In genomic region chr17:63827002-63827800, GRCh38 we compare ENCODE assay signal across 8 cellular contexts. TPM values are rescaled to one million over a fixed set of nuclear protein-coding genes. Genes with fewer than 3 reads are reported as not detected.
DNase-seq lines count a peak whose midpoint lies in the region; ATAC-seq, FAIRE-seq and TF ChIP-seq lines count a peak whose summit lies in the region.

A gene with protein sequence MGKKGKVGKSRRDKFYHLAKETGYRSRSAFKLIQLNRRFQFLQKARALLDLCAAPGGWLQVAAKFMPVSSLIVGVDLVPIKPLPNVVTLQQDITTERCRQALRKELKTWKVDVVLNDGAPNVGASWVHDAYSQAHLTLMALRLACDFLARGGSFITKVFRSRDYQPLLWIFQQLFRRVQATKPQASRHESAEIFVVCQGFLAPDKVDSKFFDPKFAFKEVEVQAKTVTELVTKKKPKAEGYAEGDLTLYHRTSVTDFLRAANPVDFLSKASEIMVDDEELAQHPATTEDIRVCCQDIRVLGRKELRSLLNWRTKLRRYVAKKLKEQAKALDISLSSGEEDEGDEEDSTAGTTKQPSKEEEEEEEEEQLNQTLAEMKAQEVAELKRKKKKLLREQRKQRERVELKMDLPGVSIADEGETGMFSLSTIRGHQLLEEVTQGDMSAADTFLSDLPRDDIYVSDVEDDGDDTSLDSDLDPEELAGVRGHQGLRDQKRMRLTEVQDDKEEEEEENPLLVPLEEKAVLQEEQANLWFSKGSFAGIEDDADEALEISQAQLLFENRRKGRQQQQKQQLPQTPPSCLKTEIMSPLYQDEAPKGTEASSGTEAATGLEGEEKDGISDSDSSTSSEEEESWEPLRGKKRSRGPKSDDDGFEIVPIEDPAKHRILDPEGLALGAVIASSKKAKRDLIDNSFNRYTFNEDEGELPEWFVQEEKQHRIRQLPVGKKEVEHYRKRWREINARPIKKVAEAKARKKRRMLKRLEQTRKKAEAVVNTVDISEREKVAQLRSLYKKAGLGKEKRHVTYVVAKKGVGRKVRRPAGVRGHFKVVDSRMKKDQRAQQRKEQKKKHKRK (minus strand): TSS chr17:63827663. CDS start chr17:63826902, 761 bp downstream.
Gene PSMC5 (plus strand): TSS chr17:63827431. CDS start chr17:63827491, 60 bp downstream.

- DNase-seq in AG08396 (ENCODE audit: low spot score) (peak; percentile 92), NCI-H2227 (lab: John Stamatoyannopoulos, UW; ENCODE audit: unreplicated experiment) (peak; percentile 95), bronchial epithelial cell (ENCODE audit: low read depth) (peak; percentile 90), immature natural killer cell (peak; percentile 94 to 96 (median 96)), smooth muscle cell of the brain vasculature (ENCODE audit: low read depth, low spot score) (peak; percentile 91)

- FAIRE-seq in bronchial epithelial cell (lab: Jason Lieb, UNC), result peak; percentile 32

- H3K4me3 ChIP-seq in WI38 (ENCODE audit: low read depth, low read length) (peak within 1 kb of the TSS; percentile 96), bronchial epithelial cell (ENCODE audit: low read depth, low read length) (peak within 1 kb of the TSS; percentile 65)

- H3K9me3 Mint-ChIP-seq in immature natural killer cell, result no peaks in the 10 kb centered on the region

- TF ChIP-seq CTCF in WI38 (IDR thresholded peaks at IDR 0.05; ENCODE audit: low read depth, low read length), result peak; percentile 17; the same call in 1 of the 2 replicates
- TF ChIP-seq CTCF in bronchial epithelial cell (IDR thresholded peaks at IDR 0.05; ENCODE audit: insufficient read depth, low read length, severe bottlenecking), result peak; percentile 52

- H3K36me3 ChIP-seq in bronchial epithelial cell (ENCODE audit: control insufficient read depth, insufficient read depth, low read length), result peaks cover 36% of the 10 kb centered on the region

- peaks cover 16 to 55% (median 36%) of the 10 kb centered on the region in 3 donors for H3K36me3 Mint-ChIP-seq in immature natural killer cell

- no peaks in the 10 kb centered on the region for H3K27me3 ChIP-seq in bronchial epithelial cell (ENCODE audit: control insufficient read depth, insufficient read depth, low read length)

- ATAC-seq in GM18907 (IDR thresholded peaks at IDR 0.05; ENCODE audit: unreplicated experiment) (peak; percentile 87), HG03159 (IDR thresholded peaks at IDR 0.05; ENCODE audit: unreplicated experiment) (peak; percentile 79)

- H3K27ac Mint-ChIP-seq in immature natural killer cell, result peak within 1 kb of the TSS; percentile 94 to 99 (median 98)

- H3K27me3 Mint-ChIP-seq in immature natural killer cell (ENCODE audit: low read depth in 3 of 3), result peaks cover 5 to 28% (median 6%) of the 10 kb centered on the region in 3 donors

- peaks cover 60 to 78% of the 10 kb centered on the region in 2 donors for H3K4me1 Mint-ChIP-seq in immature natural killer cell

- peak within 1 kb of the TSS; percentile 94 to 98 (median 97) for H3K4me3 Mint-ChIP-seq in immature natural killer cell

RNA-seq across cellular contexts. Expression of the first gene that starts in this region (rescaled TPM):
- total RNA-seq in bronchial epithelial cell, result 43.4 and 53.1 TPM in 2 replicates
- polyA plus RNA-seq in immature natural killer cell, result 10 to 100 TPM; 13.3 to 37.9 (median 19.0) TPM

RNA-seq across cellular contexts. Expression of gene PSMC5, which starts in this region (rescaled TPM):
- total RNA-seq in bronchial epithelial cell, result 50.5 and 64.0 TPM in 2 replicates
- polyA plus RNA-seq in immature natural killer cell, result 100 to 1,000 TPM; 130 to 222 (median 148) TPM

Comparison
In these comparisons a context has a peak if more than half of its experiments do, and no peak if none do; other contexts are left out.
1. Peak in every context shown above with its lines: DNase-seq, ATAC-seq and H3K4me3 ChIP-seq.